Comparison of ENCODE assay signal across 8 cellular contexts in the genomic region with DNA sequence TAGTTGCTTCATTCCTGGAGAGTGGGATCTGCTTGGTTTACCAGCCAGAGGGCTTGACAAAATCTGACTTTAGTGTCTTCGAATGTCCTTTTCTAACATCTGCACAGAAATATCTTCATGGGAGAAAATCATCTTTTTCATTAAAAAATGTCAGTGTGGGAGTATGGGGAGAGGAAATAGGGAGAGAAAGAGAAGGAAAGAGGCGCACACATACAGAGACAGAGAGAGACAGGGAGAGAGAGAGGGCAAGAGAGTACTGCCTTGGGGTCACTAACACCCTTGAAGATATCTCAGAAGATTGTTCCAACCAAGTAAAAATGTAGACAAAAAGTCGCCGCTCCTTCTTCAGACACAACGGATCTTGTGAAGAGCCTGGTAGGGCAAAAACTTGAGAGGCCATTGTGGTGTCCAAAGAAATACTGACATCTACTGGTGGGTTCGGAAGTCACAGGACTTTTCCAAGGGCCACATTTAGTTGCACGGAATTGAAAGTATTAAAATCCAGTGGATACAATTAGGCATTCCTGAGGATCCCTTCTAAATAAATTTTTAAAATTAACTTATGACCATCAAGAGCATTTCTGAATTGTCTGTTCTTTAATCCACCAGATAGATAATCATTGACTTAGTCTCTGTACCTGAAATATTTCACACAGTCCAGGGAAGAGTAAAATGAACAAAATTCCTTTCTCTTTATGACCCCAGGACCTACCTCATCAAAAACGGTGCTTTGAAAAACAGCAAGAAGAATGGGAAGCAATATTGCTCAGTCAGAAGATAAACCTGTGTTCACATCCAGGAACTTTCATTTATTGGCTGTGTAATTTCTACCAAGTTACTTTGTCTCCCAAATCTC. TPM values are rescaled to one million over a fixed set of nuclear protein-coding genes. Genes with fewer than 3 reads are reported as not detected.
DNase-seq lines count a peak whose midpoint lies in the region; TF ChIP-seq lines count a peak whose summit lies in the region.

No MANE protein-coding gene starts in this region.

- peak; percentile 11 for DNase-seq in NCI-H2171 treated with DMSO at 0.1 percent for 48 hours (lab: John Stamatoyannopoulos, UW)
- no peak for DNase-seq in NCI-H2171 (lab: John Stamatoyannopoulos, UW)
- peak; percentile 69 for DNase-seq in HEK293T (ENCODE audit: extremely low spot score)
- peak; percentile 3 for DNase-seq in NCI-H1417 treated with DMSO at 0.1 percent for 48 hours (lab: John Stamatoyannopoulos, UW)
- DNase-seq in WERI-Rb-1 = peak; percentile 28
- DNase-seq in cerebellum (ENCODE audit: low spot score) = peak; percentile 50
- DNase-seq in left kidney (ENCODE audit: low read depth, low spot score) = peak; percentile 85
- DNase-seq in stimulated activated CD4-positive, alpha-beta T cell treated with anti-CD3 and anti-CD28 coated beads, TNF-alpha, amount 100 ng/mL, for 1 hour (ENCODE audit: low read depth in 3 of 3, low spot score in 1 of 3) = peak in 2 of 3 donors; percentile 19 to 37

- H3K4me3 ChIP-seq in WERI-Rb-1 (ENCODE audit: low read depth, low read length) = no peak overlapping the region

- POLR2A ChIA-PET in HEK293T (lab: Yijun Ruan, JAX) = interaction anchor here (1.5 kb wide), 1 partner anchor 57 kb away, joined by 4 read pairs; a partner anchor contains a TSS

- CTCF ChIA-PET in HEK293T (lab: Yijun Ruan, JAX) = interaction anchor here (0.7 to 1.1 kb wide), 2 partner anchors 217 to 409 kb away, joined by 3 read pairs; no protein-coding TSS in a partner anchor

- H3K36me3 ChIP-seq in WERI-Rb-1 = no peaks in the 10 kb centered on the region

- H3K27ac ChIP-seq in WERI-Rb-1 = no peak overlapping the region

- TF ChIP-seq CTCF in WERI-Rb-1 (IDR thresholded peaks at IDR 0.05; ENCODE audit: low read depth, low read length) = peak; percentile 48

- H3K9me3 ChIP-seq in WERI-Rb-1 (ENCODE audit: severe bottlenecking) = no peaks in the 10 kb centered on the region

- no peaks in the 10 kb centered on the region for H3K27me3 ChIP-seq in WERI-Rb-1 (ENCODE audit: insufficient read depth, low read depth, severe bottlenecking)

TF ChIP-seq in HEK293T, 16 proteins besides CTCF, POLR2A, EP300 and RAD21:
- TF ChIP-seq HDGF (IDR thresholded peaks at IDR 0.05; ENCODE audit: borderline replicate concordance) (no peak), FOXA1 (IDR thresholded peaks at IDR 0.05) (no peak), TARDBP (IDR thresholded peaks at IDR 0.05) (no peak), LEF1 (IDR thresholded peaks at IDR 0.05; ENCODE audit: borderline replicate concordance) (no peak), BHLHE40 (IDR thresholded peaks at IDR 0.05; ENCODE audit: borderline replicate concordance) (no peak), ARNT (IDR thresholded peaks at IDR 0.05) (no peak), ZNF384 (IDR thresholded peaks at IDR 0.05) (no peak), SUZ12 (IDR thresholded peaks at IDR 0.05) (no peak), NFRKB (IDR thresholded peaks at IDR 0.05) (no peak), SP1 (IDR thresholded peaks at IDR 0.05) (no peak), FOXM1 (IDR thresholded peaks at IDR 0.05; ENCODE audit: borderline replicate concordance) (no peak), ELF4 (IDR thresholded peaks at IDR 0.05) (no peak), FOXK2 (IDR thresholded peaks at IDR 0.05) (no peak), L3MBTL2 (conservative IDR thresholded peaks at IDR 0.05) (no peak), CTBP1 (IDR thresholded peaks at IDR 0.05; ENCODE audit: borderline replicate concordance) (no peak)
- TF ChIP-seq, protein P1, sequence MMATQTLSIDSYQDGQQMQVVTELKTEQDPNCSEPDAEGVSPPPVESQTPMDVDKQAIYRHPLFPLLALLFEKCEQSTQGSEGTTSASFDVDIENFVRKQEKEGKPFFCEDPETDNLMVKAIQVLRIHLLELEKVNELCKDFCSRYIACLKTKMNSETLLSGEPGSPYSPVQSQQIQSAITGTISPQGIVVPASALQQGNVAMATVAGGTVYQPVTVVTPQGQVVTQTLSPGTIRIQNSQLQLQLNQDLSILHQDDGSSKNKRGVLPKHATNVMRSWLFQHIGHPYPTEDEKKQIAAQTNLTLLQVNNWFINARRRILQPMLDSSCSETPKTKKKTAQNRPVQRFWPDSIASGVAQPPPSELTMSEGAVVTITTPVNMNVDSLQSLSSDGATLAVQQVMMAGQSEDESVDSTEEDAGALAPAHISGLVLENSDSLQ (IDR thresholded peaks at IDR 0.05) = no peak

RNA-seq across cellular contexts. Expression of a gene that starts 29.7 kb away (rescaled TPM):
- total RNA-seq in cerebellum = 562 TPM

RNA-seq across cellular contexts. Expression of a gene that starts 56.2 kb away (rescaled TPM):
- total RNA-seq in cerebellum = 36.7 TPM
